11 cellular contexts compared by ENCODE assay signal in the genomic region with DNA sequence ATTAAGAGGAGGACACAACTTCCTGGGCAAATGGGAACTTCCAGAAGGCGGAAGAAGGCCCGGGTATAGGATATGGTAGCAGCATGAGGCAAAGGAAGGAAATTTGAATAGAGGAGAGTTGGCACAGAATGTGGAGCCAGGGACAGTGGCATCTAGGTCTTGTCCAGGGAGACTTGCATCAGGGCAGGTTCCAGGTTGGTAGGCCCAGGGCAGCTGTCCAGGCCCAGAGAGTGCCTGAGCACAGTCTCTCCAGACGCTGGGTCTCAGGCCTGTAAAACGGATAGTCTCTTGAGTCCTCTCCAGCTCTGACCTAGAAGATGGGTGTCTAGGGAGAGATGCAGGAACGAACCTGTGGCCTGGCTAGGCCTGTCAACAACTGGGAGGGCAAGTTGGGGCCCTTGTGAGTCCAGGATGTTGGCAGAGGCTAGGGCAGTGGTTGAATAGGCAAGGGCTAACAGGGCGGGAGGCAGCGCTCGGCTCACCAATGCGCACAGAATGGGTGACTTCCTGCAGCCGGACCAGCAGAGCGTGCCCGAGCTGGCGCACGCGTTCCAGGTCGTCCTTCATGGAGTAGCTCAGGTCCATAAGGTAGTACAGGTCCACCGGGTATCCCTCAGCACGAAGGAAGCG. TPM values are rescaled to one million over a fixed set of nuclear protein-coding genes. Genes with fewer than 3 reads are reported as not detected.
A peak's percentile ranks its signal among the peaks of the same experiment; 100 is the strongest.
DNase-seq lines count a peak whose midpoint lies in the region; ATAC-seq, FAIRE-seq and TF ChIP-seq lines count a peak whose summit lies in the region.
"Had no signal": no experiment of that assay in that cellular context is flagged by ENCODE, and none has a peak within 500 bp of the region (broad histone marks: within the 10 kb centered on the region; RNA-seq: fewer than 3 reads in every experiment).

No MANE protein-coding gene starts in this region.

- TF ChIP-seq CTCF in natural killer cell (IDR thresholded peaks at IDR 0.05) (no peak), astrocyte (IDR thresholded peaks at IDR 0.05; ENCODE audit: insufficient read depth, low read depth, low read length) (no peak), colonic mucosa (IDR thresholded peaks at IDR 0.05) (no peak)

- intact Hi-C loops in natural killer cell (cut with micrococcal nuclease) (no loop called here), colonic mucosa (cut with DNase I) (loop anchor here (2.0 to 5.0 kb wide), 2 partner anchors 38 to 130 kb away; no protein-coding TSS in a partner anchor)

- H3K4me1 Mint-ChIP-seq in natural killer cell treated with Interleukin-12 subunit alpha and Interleukin-12 subunit beta and Interleukin-15 and Interleukin-18, amount 100 ng/mL, for 72 hours (ENCODE audit: low read depth in 2 of 2) = peaks cover 41 to 43% of the 10 kb centered on the region in 2 donors
- H3K4me1 Mint-ChIP-seq in natural killer cell = peaks cover 39 to 68% of the 10 kb centered on the region in 2 donors
- peaks cover 11% of the 10 kb centered on the region for H3K4me1 Mint-ChIP-seq in astrocyte (ENCODE audit: low read depth, unreplicated experiment)
- peaks cover 42 to 72% (median 54%) of the 10 kb centered on the region in 4 donors for H3K4me1 Mint-ChIP-seq in naive thymus-derived CD8-positive, alpha-beta T cell
- peaks cover 61% of the 10 kb centered on the region for H3K4me1 Mint-ChIP-seq in stimulated activated naive CD8-positive, alpha-beta T cell treated with anti-CD3 and anti-CD28 coated beads, Interleukin-15, amount 100 ng/mL, for 72 hours

- H3K9ac ChIP-seq in astrocyte (ENCODE audit: low read length) = no peak overlapping the region
- H3K9ac ChIP-seq in colonic mucosa (ENCODE audit: low read depth in 2 of 2, low read length in 2 of 2) = no peak overlapping the region

- TF ChIP-seq POLR2A in GM12891 (IDR thresholded peaks at IDR 0.05; ENCODE audit: low read depth, low read length) = no peak

- DNase-seq in natural killer cell treated with Interleukin-12 subunit alpha and Interleukin-12 subunit beta and Interleukin-15 and Interleukin-18, amount 100 ng/mL, for 72 hours (ENCODE audit: low spot score) = no peak
- DNase-seq in natural killer cell = no peak
- DNase-seq in astrocyte (ENCODE audit: low read depth) = no peak
- no peak for DNase-seq in naive thymus-derived CD8-positive, alpha-beta T cell
- no peak for DNase-seq in GM12891 (ENCODE audit: insufficient read length, low spot score)
- DNase-seq in colonic mucosa = no peak
- DNase-seq in stimulated activated naive CD8-positive, alpha-beta T cell treated with anti-CD3 and anti-CD28 coated beads, Interleukin-15, amount 100 ng/mL, for 72 hours = no peak
- DNase-seq: activated naive CD4-positive, alpha-beta T cell treated with Interleukin-2 at 50 U/mL for 16 hours; Caco-2; NCI-H1694 had no signal

- H4K20me1 ChIP-seq in astrocyte (ENCODE audit: insufficient read depth, low read length) = no peaks in the 10 kb centered on the region

- H3K9me3 ChIP-seq in astrocyte (ENCODE audit: insufficient read depth, low read depth, low read length) (no peaks in the 10 kb centered on the region), colonic mucosa (no peaks in the 10 kb centered on the region)
- H3K9me3 ChIP-seq: Caco-2 had no signal

- no peaks in the 10 kb centered on the region for H3K4me1 ChIP-seq in astrocyte (ENCODE audit: insufficient read depth, low read length)
- H3K4me1 ChIP-seq in colonic mucosa = peaks cover 15% of the 10 kb centered on the region
- H3K4me1 ChIP-seq: Caco-2 had no signal

- peak overlapping the region; percentile 47 for H3K4me3 Mint-ChIP-seq in natural killer cell treated with Interleukin-12 subunit alpha and Interleukin-12 subunit beta and Interleukin-15 and Interleukin-18, amount 100 ng/mL, for 72 hours
- H3K4me3 Mint-ChIP-seq in natural killer cell (no peak overlapping the region), astrocyte (ENCODE audit: unreplicated experiment) (no peak overlapping the region)
- H3K4me3 Mint-ChIP-seq in naive thymus-derived CD8-positive, alpha-beta T cell = peak overlapping the region; percentile 6 to 67 (median 48)
- H3K4me3 Mint-ChIP-seq in stimulated activated naive CD8-positive, alpha-beta T cell treated with anti-CD3 and anti-CD28 coated beads, Interleukin-15, amount 100 ng/mL, for 72 hours = peak overlapping the region in 1 of 2 donors; percentile 2

- POLR2A ChIA-PET in naive thymus-derived CD8-positive, alpha-beta T cell (lab: Charles Lee) = interaction anchor here (0.9 to 18.3 kb wide), 9 partner anchors 10 to 100 kb away, joined by 3 to 338 read pairs (median 6); a partner anchor contains a TSS

- no peaks in the 10 kb centered on the region for H3K79me2 ChIP-seq in astrocyte (ENCODE audit: insufficient read depth, low read length)

- H3K36me3 ChIP-seq in astrocyte (ENCODE audit: insufficient read depth, low read length) (no peaks in the 10 kb centered on the region), colonic mucosa (no peaks in the 10 kb centered on the region)

- FAIRE-seq in astrocyte (lab: Jason Lieb, UNC) (no peak), GM12891 (lab: Jason Lieb, UNC) (no peak)

- H3K27ac Mint-ChIP-seq in natural killer cell treated with Interleukin-12 subunit alpha and Interleukin-12 subunit beta and Interleukin-15 and Interleukin-18, amount 100 ng/mL, for 72 hours = no peak overlapping the region
- H3K27ac Mint-ChIP-seq in natural killer cell = no peak overlapping the region
- no peak overlapping the region for H3K27ac Mint-ChIP-seq in astrocyte (ENCODE audit: unreplicated experiment)
- H3K27ac Mint-ChIP-seq in naive thymus-derived CD8-positive, alpha-beta T cell = peak overlapping the region; percentile 69 to 92 (median 82)
- H3K27ac Mint-ChIP-seq in stimulated activated naive CD8-positive, alpha-beta T cell treated with anti-CD3 and anti-CD28 coated beads, Interleukin-15, amount 100 ng/mL, for 72 hours = peak overlapping the region in 1 of 2 donors; percentile 93

- H3K4me3 ChIP-seq in astrocyte (ENCODE audit: insufficient read depth, low read depth, low read length) (no peak overlapping the region), colonic mucosa (no peak overlapping the region)

- H3K27me3 Mint-ChIP-seq in natural killer cell treated with Interleukin-12 subunit alpha and Interleukin-12 subunit beta and Interleukin-15 and Interleukin-18, amount 100 ng/mL, for 72 hours = no peaks in the 10 kb centered on the region
- no peaks in the 10 kb centered on the region for H3K27me3 Mint-ChIP-seq in natural killer cell (ENCODE audit: low read depth in 2 of 2)
- peaks cover 45% of the 10 kb centered on the region for H3K27me3 Mint-ChIP-seq in astrocyte (ENCODE audit: low read depth, unreplicated experiment)
- no peaks in the 10 kb centered on the region for H3K27me3 Mint-ChIP-seq in naive thymus-derived CD8-positive, alpha-beta T cell
- H3K27me3 Mint-ChIP-seq in stimulated activated naive CD8-positive, alpha-beta T cell treated with anti-CD3 and anti-CD28 coated beads, Interleukin-15, amount 100 ng/mL, for 72 hours = no peaks in the 10 kb centered on the region

- H3K27ac ChIP-seq in astrocyte (ENCODE audit: low read depth, low read length) (no peak overlapping the region), colonic mucosa (no peak overlapping the region)

- no peaks in the 10 kb centered on the region for H3K27me3 ChIP-seq in astrocyte (ENCODE audit: insufficient read depth, low read length)
- no peaks in the 10 kb centered on the region for H3K27me3 ChIP-seq in colonic mucosa

- H2AFZ ChIP-seq in astrocyte (ENCODE audit: low read depth, low read length) = peak overlapping the region; percentile 28

- H3K9me3 Mint-ChIP-seq in natural killer cell treated with Interleukin-12 subunit alpha and Interleukin-12 subunit beta and Interleukin-15 and Interleukin-18, amount 100 ng/mL, for 72 hours = no peaks in the 10 kb centered on the region
- H3K9me3 Mint-ChIP-seq in natural killer cell = no peaks in the 10 kb centered on the region
- H3K9me3 Mint-ChIP-seq in astrocyte (ENCODE audit: unreplicated experiment) = no peaks in the 10 kb centered on the region
- H3K9me3 Mint-ChIP-seq in naive thymus-derived CD8-positive, alpha-beta T cell = no peaks in the 10 kb centered on the region
- no peaks in the 10 kb centered on the region for H3K9me3 Mint-ChIP-seq in stimulated activated naive CD8-positive, alpha-beta T cell treated with anti-CD3 and anti-CD28 coated beads, Interleukin-15, amount 100 ng/mL, for 72 hours

- peak overlapping the region; percentile 57 for H3K4me2 ChIP-seq in astrocyte (ENCODE audit: low read length)

- peaks cover 5% of the 10 kb centered on the region for H3K36me3 Mint-ChIP-seq in natural killer cell treated with Interleukin-12 subunit alpha and Interleukin-12 subunit beta and Interleukin-15 and Interleukin-18, amount 100 ng/mL, for 72 hours
- H3K36me3 Mint-ChIP-seq in natural killer cell (peaks cover 6% of the 10 kb centered on the region), astrocyte (ENCODE audit: low read depth, unreplicated experiment) (peaks cover 2% of the 10 kb centered on the region)
- peaks cover 0 to 76% (median 14%) of the 10 kb centered on the region in 3 donors for H3K36me3 Mint-ChIP-seq in naive thymus-derived CD8-positive, alpha-beta T cell

- no peak for ATAC-seq in natural killer cell treated with Interleukin-12 subunit alpha and Interleukin-12 subunit beta and Interleukin-15 and Interleukin-18, amount 100 ng/mL, for 72 hours
- ATAC-seq in natural killer cell (no peak), GM18519 (IDR thresholded peaks at IDR 0.05; ENCODE audit: low FRiP score, unreplicated experiment) (no peak)
- ATAC-seq in naive thymus-derived CD8-positive, alpha-beta T cell = no peak
- no peak for ATAC-seq in stimulated activated naive CD8-positive, alpha-beta T cell treated with anti-CD3 and anti-CD28 coated beads, Interleukin-15, amount 100 ng/mL, for 72 hours

RNA-seq across cellular contexts. Expression of a gene that starts 9.9 kb away (rescaled TPM):
- total RNA-seq in natural killer cell treated with Interleukin-12 subunit alpha and Interleukin-12 subunit beta and Interleukin-15 and Interleukin-18, amount 100 ng/mL, for 72 hours = 10 to 100 TPM; 53.0 to 81.0 TPM
- total RNA-seq in natural killer cell (100 to 1,000 TPM; 329 to 441 (median 439) TPM), astrocyte (0.79 and 1.3 TPM in 2 replicates), colonic mucosa (1 to 10 TPM; 5.3 to 8.8 TPM)
- total RNA-seq in naive thymus-derived CD8-positive, alpha-beta T cell = 100 to 1,000 TPM; 353 to 362 TPM
- polyA plus RNA-seq in naive thymus-derived CD8-positive, alpha-beta T cell = 100 to 1,000 TPM; 202 to 219 (median 206) TPM
- polyA plus RNA-seq in GM12891 (2012; ENCODE audit: low read depth, missing spikeins) = 154 TPM

RNA-seq across cellular contexts. Expression of a gene that starts 16.4 kb away (rescaled TPM):
- total RNA-seq in natural killer cell treated with Interleukin-12 subunit alpha and Interleukin-12 subunit beta and Interleukin-15 and Interleukin-18, amount 100 ng/mL, for 72 hours = 10 to 100 TPM; 26.0 to 43.2 TPM
- total RNA-seq in natural killer cell (10 to 100 TPM; 50.8 to 54.4 (median 53.0) TPM), astrocyte (16.7 and 19.4 TPM in 2 replicates), colonic mucosa (10 to 100 TPM in 1 of 2 donors, 1 to 10 TPM in 1; 9.1 to 20.4 TPM)
- total RNA-seq in naive thymus-derived CD8-positive, alpha-beta T cell = 10 to 100 TPM; 50.8 to 53.4 TPM
- 1 to 10 TPM; 1.1 to 1.3 (median 1.2) TPM for polyA plus RNA-seq in naive thymus-derived CD8-positive, alpha-beta T cell
- 8.6 TPM for polyA plus RNA-seq in GM12891 (2012; ENCODE audit: low read depth, missing spikeins)

RNA-seq across cellular contexts. Expression of a gene that starts 16.6 kb away (rescaled TPM):
- 10 to 100 TPM; 34.6 to 53.1 TPM for total RNA-seq in natural killer cell treated with Interleukin-12 subunit alpha and Interleukin-12 subunit beta and Interleukin-15 and Interleukin-18, amount 100 ng/mL, for 72 hours
- total RNA-seq in natural killer cell (10 to 100 TPM; 37.1 to 65.9 (median 45.3) TPM), astrocyte (31.0 and 32.7 TPM in 2 replicates), colonic mucosa (10 to 100 TPM; 27.5 to 32.3 TPM)
- 100 to 1,000 TPM; 112 to 113 TPM for total RNA-seq in naive thymus-derived CD8-positive, alpha-beta T cell
- polyA plus RNA-seq in naive thymus-derived CD8-positive, alpha-beta T cell = 1 to 10 TPM; 2.8 to 3.5 (median 3.1) TPM
- polyA plus RNA-seq in GM12891 (2012; ENCODE audit: low read depth, missing spikeins) = 10.6 TPM

RNA-seq across cellular contexts. Expression of a gene that starts 34.9 kb away (rescaled TPM):
- 10 to 100 TPM in 1 of 2 donors, 1 to 10 TPM in 1; 5.8 to 13.3 TPM for total RNA-seq in natural killer cell treated with Interleukin-12 subunit alpha and Interleukin-12 subunit beta and Interleukin-15 and Interleukin-18, amount 100 ng/mL, for 72 hours
- 10 to 100 TPM; 24.0 to 30.6 (median 27.5) TPM for total RNA-seq in natural killer cell
- total RNA-seq in astrocyte = 10.1 and 11.7 TPM in 2 replicates
- total RNA-seq in naive thymus-derived CD8-positive, alpha-beta T cell = 10 to 100 TPM; 57.8 to 60.4 TPM
- polyA plus RNA-seq in naive thymus-derived CD8-positive, alpha-beta T cell = 10 to 100 TPM in 1 of 3 donors, 1 to 10 TPM in 2; 1.6 to 12.7 (median 3.8) TPM
- polyA plus RNA-seq in GM12891 (2012; ENCODE audit: low read depth, missing spikeins) = 4.0 TPM
- total RNA-seq in colonic mucosa = 10 to 100 TPM; 11.4 to 21.5 TPM

Comparison
In these comparisons a context has a peak if more than half of its experiments do, and no peak if none do; other contexts are left out.
1. H3K4me3 Mint-ChIP-seq: peak in natural killer cell treated with Interleukin-12 subunit alpha and Interleukin-12 subunit beta and Interleukin-15 and Interleukin-18, amount 100 ng/mL, for 72 hours (single experiment) and naive thymus-derived CD8-positive, alpha-beta T cell (10 of 10); none in natural killer cell (single experiment) and astrocyte (single experiment).
2. H3K27ac Mint-ChIP-seq: peak in naive thymus-derived CD8-positive, alpha-beta T cell (10 of 10); none in natural killer cell treated with Interleukin-12 subunit alpha and Interleukin-12 subunit beta and Interleukin-15 and Interleukin-18, amount 100 ng/mL, for 72 hours (0 of 2), natural killer cell (0 of 2) and astrocyte (single experiment).
3. RNA of a gene that starts 9.9 kb away (total RNA-seq): 329 to 441 TPM in natural killer cell, 353 to 362 TPM in naive thymus-derived CD8-positive, alpha-beta T cell and 53.0 to 81.0 TPM in natural killer cell treated with Interleukin-12 subunit alpha and Interleukin-12 subunit beta and Interleukin-15 and Interleukin-18, amount 100 ng/mL, for 72 hours; 5.3 to 8.8 TPM in colonic mucosa and 0.79 to 1.3 TPM in astrocyte; every median in the first group is over 4 times any median in the second.